1 cellular context compared by ENCODE assay signal in genomic region chr12:39780527-39781446, GRCh38.
TF ChIP-seq lines count a peak whose summit lies in the region.

No MANE protein-coding gene starts in this region.

TF ChIP-seq in HEK293, 187 proteins besides CTCF, POLR2A, EP300 and RAD21 (continued from another document and continues in another):
- no peak for TF ChIP-seq ZNF148 (tag by site-specific recombination; IDR thresholded peaks at IDR 0.05; ENCODE audit: borderline replicate concordance)
- peak; percentile 98 for TF ChIP-seq FEZF1 (tag by site-specific recombination; IDR thresholded peaks at IDR 0.05)
- no peak for TF ChIP-seq ZNF214 (tag by site-specific recombination; IDR thresholded peaks at IDR 0.05; ENCODE audit: borderline replicate concordance)
- no peak for TF ChIP-seq ZNF596 (tag by site-specific recombination; IDR thresholded peaks at IDR 0.05)
- no peak for TF ChIP-seq ZNF23 (tag by site-specific recombination; IDR thresholded peaks at IDR 0.05; ENCODE audit: borderline replicate concordance)
- TF ChIP-seq ZNF311 (tag by site-specific recombination; IDR thresholded peaks at IDR 0.05; ENCODE audit: borderline replicate concordance), result no peak
- no peak for TF ChIP-seq ZNF114 (tag by site-specific recombination; IDR thresholded peaks at IDR 0.05)
- peak; percentile 97 for TF ChIP-seq WT1 (tag by site-specific recombination; IDR thresholded peaks at IDR 0.05)
- peak; percentile 69 for TF ChIP-seq KLF8 (tag by site-specific recombination; IDR thresholded peaks at IDR 0.05)
- TF ChIP-seq ZNF561 (tag by site-specific recombination; IDR thresholded peaks at IDR 0.05; ENCODE audit: borderline replicate concordance), result peak; percentile 55; the same call in 1 of the 2 replicates
- peak; percentile 80 for TF ChIP-seq KLF17 (tag by site-specific recombination; IDR thresholded peaks at IDR 0.05)
- no peak for TF ChIP-seq ZNF426 (tag by site-specific recombination; IDR thresholded peaks at IDR 0.05)
- TF ChIP-seq ZNF133 (tag by site-specific recombination; IDR thresholded peaks at IDR 0.05), result no peak
- TF ChIP-seq, protein P1, sequence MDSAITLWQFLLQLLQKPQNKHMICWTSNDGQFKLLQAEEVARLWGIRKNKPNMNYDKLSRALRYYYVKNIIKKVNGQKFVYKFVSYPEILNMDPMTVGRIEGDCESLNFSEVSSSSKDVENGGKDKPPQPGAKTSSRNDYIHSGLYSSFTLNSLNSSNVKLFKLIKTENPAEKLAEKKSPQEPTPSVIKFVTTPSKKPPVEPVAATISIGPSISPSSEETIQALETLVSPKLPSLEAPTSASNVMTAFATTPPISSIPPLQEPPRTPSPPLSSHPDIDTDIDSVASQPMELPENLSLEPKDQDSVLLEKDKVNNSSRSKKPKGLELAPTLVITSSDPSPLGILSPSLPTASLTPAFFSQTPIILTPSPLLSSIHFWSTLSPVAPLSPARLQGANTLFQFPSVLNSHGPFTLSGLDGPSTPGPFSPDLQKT (IDR thresholded peaks at IDR 0.05; ENCODE audit: borderline replicate concordance, low read depth, low read length), result no peak
- TF ChIP-seq ZBTB20 (tag by site-specific recombination; IDR thresholded peaks at IDR 0.05), result no peak; the same call in 1 of the 2 replicates
- no peak for TF ChIP-seq ZNF704 (tag by site-specific recombination; IDR thresholded peaks at IDR 0.05)
- TF ChIP-seq ZNF701 (tag by site-specific recombination; IDR thresholded peaks at IDR 0.05), result no peak
- TF ChIP-seq SCRT1 (tag by site-specific recombination; IDR thresholded peaks at IDR 0.05; ENCODE audit: borderline replicate concordance), result peak; percentile 42; the same call in 1 of the 2 replicates
- TF ChIP-seq, protein P2, sequence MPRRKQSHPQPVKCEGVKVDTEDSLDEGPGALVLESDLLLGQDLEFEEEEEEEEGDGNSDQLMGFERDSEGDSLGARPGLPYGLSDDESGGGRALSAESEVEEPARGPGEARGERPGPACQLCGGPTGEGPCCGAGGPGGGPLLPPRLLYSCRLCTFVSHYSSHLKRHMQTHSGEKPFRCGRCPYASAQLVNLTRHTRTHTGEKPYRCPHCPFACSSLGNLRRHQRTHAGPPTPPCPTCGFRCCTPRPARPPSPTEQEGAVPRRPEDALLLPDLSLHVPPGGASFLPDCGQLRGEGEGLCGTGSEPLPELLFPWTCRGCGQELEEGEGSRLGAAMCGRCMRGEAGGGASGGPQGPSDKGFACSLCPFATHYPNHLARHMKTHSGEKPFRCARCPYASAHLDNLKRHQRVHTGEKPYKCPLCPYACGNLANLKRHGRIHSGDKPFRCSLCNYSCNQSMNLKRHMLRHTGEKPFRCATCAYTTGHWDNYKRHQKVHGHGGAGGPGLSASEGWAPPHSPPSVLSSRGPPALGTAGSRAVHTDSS (tag by site-specific recombination; IDR thresholded peaks at IDR 0.05), result no peak
- TF ChIP-seq, protein P3, sequence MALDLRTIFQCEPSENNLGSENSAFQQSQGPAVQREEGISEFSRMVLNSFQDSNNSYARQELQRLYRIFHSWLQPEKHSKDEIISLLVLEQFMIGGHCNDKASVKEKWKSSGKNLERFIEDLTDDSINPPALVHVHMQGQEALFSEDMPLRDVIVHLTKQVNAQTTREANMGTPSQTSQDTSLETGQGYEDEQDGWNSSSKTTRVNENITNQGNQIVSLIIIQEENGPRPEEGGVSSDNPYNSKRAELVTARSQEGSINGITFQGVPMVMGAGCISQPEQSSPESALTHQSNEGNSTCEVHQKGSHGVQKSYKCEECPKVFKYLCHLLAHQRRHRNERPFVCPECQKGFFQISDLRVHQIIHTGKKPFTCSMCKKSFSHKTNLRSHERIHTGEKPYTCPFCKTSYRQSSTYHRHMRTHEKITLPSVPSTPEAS (tag by site-specific recombination; IDR thresholded peaks at IDR 0.05), result no peak
- TF ChIP-seq IKZF3 (tag by site-specific recombination; IDR thresholded peaks at IDR 0.05), result peak; percentile 54
- 0 out of 2 replicates have a peak, but pooled peaks have one; percentile 38 for TF ChIP-seq ZFP69B (tag by site-specific recombination; IDR thresholded peaks at IDR 0.05)
- no peak for TF ChIP-seq ZNF747 (tag by site-specific recombination; IDR thresholded peaks at IDR 0.05)
- no peak for TF ChIP-seq ZFP37 (tag by site-specific recombination; IDR thresholded peaks at IDR 0.05)
- TF ChIP-seq ZNF518A (tag by site-specific recombination; conservative IDR thresholded peaks at IDR 0.05; ENCODE audit: low read depth), result 0 out of 2 replicates have a peak, but pooled peaks have one; percentile 25
- TF ChIP-seq ZNF37A (tag by site-specific recombination; IDR thresholded peaks at IDR 0.05), result no peak
- peak; percentile 65 for TF ChIP-seq ZNF366 (tag by site-specific recombination; conservative IDR thresholded peaks at IDR 0.05)
- no peak for TF ChIP-seq ZNF830 (tag by site-specific recombination; IDR thresholded peaks at IDR 0.05; ENCODE audit: low read depth)
- no peak for TF ChIP-seq ZNF785 (tag by site-specific recombination; IDR thresholded peaks at IDR 0.05)
- no peak for TF ChIP-seq ZNF175 (tag by site-specific recombination; IDR thresholded peaks at IDR 0.05)
- TF ChIP-seq MZF1 (tag by site-specific recombination; IDR thresholded peaks at IDR 0.05; ENCODE audit: borderline replicate concordance), result no peak
- no peak for TF ChIP-seq ZNF169 (tag by site-specific recombination; IDR thresholded peaks at IDR 0.05)
- no peak for TF ChIP-seq ZNF792 (tag by site-specific recombination; IDR thresholded peaks at IDR 0.05)
- no peak for TF ChIP-seq ZNF514 (tag by site-specific recombination; IDR thresholded peaks at IDR 0.05)
- TF ChIP-seq ZNF600 (tag by site-specific recombination; IDR thresholded peaks at IDR 0.05), result no peak; the same call in 1 of the 2 replicates
- no peak for TF ChIP-seq ZNF521 (tag by site-specific recombination; IDR thresholded peaks at IDR 0.05)
- no peak for TF ChIP-seq TRIM28 (IDR thresholded peaks at IDR 0.05; ENCODE audit: borderline replicate concordance, low read length)
- no peak for TF ChIP-seq REST (tag by site-specific recombination; IDR thresholded peaks at IDR 0.05)
- no peak for TF ChIP-seq ZNF791 (tag by site-specific recombination; IDR thresholded peaks at IDR 0.05)
- TF ChIP-seq ZNF571 (tag by site-specific recombination; IDR thresholded peaks at IDR 0.05), result no peak
- peak; percentile 57; the same call in 1 of the 2 replicates for TF ChIP-seq BCL11B (tag by site-specific recombination; IDR thresholded peaks at IDR 0.05; ENCODE audit: low read depth)
- peak; percentile 66 for TF ChIP-seq ZBTB17 (tag by site-specific recombination; IDR thresholded peaks at IDR 0.05)
- TF ChIP-seq, protein P4, sequence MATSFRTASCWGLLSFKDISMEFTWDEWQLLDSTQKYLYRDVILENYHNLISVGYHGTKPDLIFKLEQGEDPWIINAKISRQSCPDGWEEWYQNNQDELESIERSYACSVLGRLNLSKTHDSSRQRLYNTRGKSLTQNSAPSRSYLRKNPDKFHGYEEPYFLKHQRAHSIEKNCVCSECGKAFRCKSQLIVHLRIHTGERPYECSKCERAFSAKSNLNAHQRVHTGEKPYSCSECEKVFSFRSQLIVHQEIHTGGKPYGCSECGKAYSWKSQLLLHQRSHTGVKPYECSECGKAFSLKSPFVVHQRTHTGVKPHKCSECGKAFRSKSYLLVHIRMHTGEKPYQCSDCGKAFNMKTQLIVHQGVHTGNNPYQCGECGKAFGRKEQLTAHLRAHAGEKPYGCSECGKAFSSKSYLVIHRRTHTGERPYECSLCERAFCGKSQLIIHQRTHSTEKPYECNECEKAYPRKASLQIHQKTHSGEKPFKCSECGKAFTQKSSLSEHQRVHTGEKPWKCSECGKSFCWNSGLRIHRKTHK (tag by site-specific recombination; IDR thresholded peaks at IDR 0.05), result no peak
